In genomic region chr10:101040061-101040460, GRCh38 we compare ENCODE assay signal across 25 cellular contexts. TPM values are rescaled to one million over a fixed set of nuclear protein-coding genes. Genes with fewer than 3 reads are reported as not detected.
DNase-seq lines count a peak whose midpoint lies in the region; ATAC-seq and TF ChIP-seq lines count a peak whose summit lies in the region.
"Had no signal": no experiment of that assay in that cellular context is flagged by ENCODE, and none has a peak within 500 bp of the region (broad histone marks: within the 10 kb centered on the region; RNA-seq: fewer than 3 reads in every experiment).

No MANE protein-coding gene starts in this region.

- H3K4me1 ChIP-seq in osteoblast (ENCODE audit: insufficient read depth, low read length) (peaks cover 15% of the 10 kb centered on the region), foreskin keratinocyte (peaks cover 4% of the 10 kb centered on the region)

- H3K27me3 ChIP-seq in osteoblast (ENCODE audit: insufficient read depth, low read length) (no peaks in the 10 kb centered on the region), foreskin keratinocyte (no peaks in the 10 kb centered on the region)

- no peak overlapping the region for H3K4me3 Mint-ChIP-seq in T-helper 17 cell
- H3K4me3 Mint-ChIP-seq: GM23338 had no signal

- H3K27ac Mint-ChIP-seq in T-helper 17 cell: peak overlapping the region; percentile 67
- H3K27ac Mint-ChIP-seq: CD4-positive, CD25-positive, alpha-beta regulatory T cell; GM23338 had no signal

- H3K4me3 ChIP-seq in osteoblast (ENCODE audit: insufficient read depth, low read length): no peak overlapping the region
- H3K4me3 ChIP-seq: A549, GM23338, PC-9 had no signal

- ATAC-seq in T-helper 17 cell (no peak), foreskin keratinocyte (no peak), HG03571 (IDR thresholded peaks at IDR 0.05; ENCODE audit: unreplicated experiment) (no peak)
- ATAC-seq: A549, GM23338, HCT116 had no signal

- DNase-seq in Ammon's horn (ENCODE audit: low spot score) (peak; percentile 63), T-helper 17 cell (no peak), epidermal melanocyte (ENCODE audit: insufficient read length, low spot score) (peak; percentile 74), osteoblast (ENCODE audit: insufficient read length, low spot score, missing footprints) (peak; percentile 43), GM10266 (ENCODE audit: extremely low spot score) (no peak), foreskin keratinocyte (no peak)
- no peak for DNase-seq in activated naive CD4-positive, alpha-beta T cell treated with Interleukin-2 at 50 U/mL for 16 hours
- DNase-seq: Caco-2; CD4-positive, CD25-positive, alpha-beta regulatory T cell; DMS 273 treated with DMSO at 0.1 percent for 48 hours; DMS79 treated with DMSO at 0.1 percent for 48 hours; IMR-90; MV-4-11; NCI-H1105 treated with DMSO at 0.1 percent for 48 hours; NCI-H2029 treated with DMSO at 0.1 percent for 48 hours; NCI-H226; NCI-H510A treated with DMSO at 0.1 percent for 48 hours; NCI-H748 treated with DMSO at 0.1 percent for 48 hours; PC-9; SHP77 treated with DMSO at 0.1 percent for 48 hours had no signal

- H3K27ac ChIP-seq in osteoblast (ENCODE audit: low read depth, low read length): no peak overlapping the region
- no peak overlapping the region for H3K27ac ChIP-seq in foreskin keratinocyte
- H3K27ac ChIP-seq: A549, KMS-11, PC-9 had no signal

- H3K4me2 ChIP-seq in osteoblast (ENCODE audit: insufficient read depth, low read length): no peak overlapping the region
- H3K4me2 ChIP-seq: A549, GM23338, KMS-11, PC-9 had no signal

- no peaks in the 10 kb centered on the region for H3K27me3 Mint-ChIP-seq in T-helper 17 cell

- TF ChIP-seq CTCF in osteoblast (IDR thresholded peaks at IDR 0.05; ENCODE audit: extremely low read depth, low read depth, low read length) (no peak), GM10266 (IDR thresholded peaks at IDR 0.05; ENCODE audit: control insufficient read depth, insufficient read depth, low read depth, missing control alignments) (no peak), foreskin keratinocyte (conservative IDR thresholded peaks at IDR 0.05) (no peak)

- H4K20me1 ChIP-seq in osteoblast (ENCODE audit: insufficient read depth, low read length): peaks cover 37% of the 10 kb centered on the region

- peaks cover 21% of the 10 kb centered on the region for H3K79me2 ChIP-seq in osteoblast (ENCODE audit: insufficient read depth, low read length)

- peaks cover 23% of the 10 kb centered on the region for H3K4me1 Mint-ChIP-seq in T-helper 17 cell

- no peak overlapping the region for H2AFZ ChIP-seq in osteoblast (ENCODE audit: low read length)
- H2AFZ ChIP-seq: GM23338, PC-9 had no signal

- H3K9me3 ChIP-seq in T-helper 17 cell (ENCODE audit: control insufficient read depth, low read length, poor library complexity, severe bottlenecking) (no peaks in the 10 kb centered on the region), osteoblast (ENCODE audit: low read depth, low read length) (no peaks in the 10 kb centered on the region)
- H3K9me3 ChIP-seq: A549, Caco-2 had no signal

- peaks cover 55% of the 10 kb centered on the region for H3K36me3 ChIP-seq in osteoblast (ENCODE audit: insufficient read depth, low read length)

- H3K36me3 Mint-ChIP-seq in T-helper 17 cell (ENCODE audit: low read depth): peaks cover 5% of the 10 kb centered on the region

RNA-seq across cellular contexts. Expression of gene SFXN3, which starts 9.0 kb away (rescaled TPM):
- 10 to 100 TPM; 40.8 to 51.5 TPM for total RNA-seq in T-helper 17 cell
- 103 and 106 TPM in 2 replicates for total RNA-seq in osteoblast
- total RNA-seq in foreskin keratinocyte: 38.8 and 46.0 TPM in 2 replicates
- polyA plus RNA-seq in foreskin keratinocyte: 24.1 and 27.9 TPM in 2 replicates

RNA-seq across cellular contexts. Expression of gene PDZD7, which starts 9.1 kb away (rescaled TPM):
- total RNA-seq in T-helper 17 cell (1 to 10 TPM in 1 of 2 donors, under 1 TPM in 1; 0.65 to 1.1 TPM), osteoblast (0.72 and 1.2 TPM in 2 replicates), foreskin keratinocyte (0.85 TPM in 2 replicates)
- polyA plus RNA-seq in foreskin keratinocyte: 0.61 and 0.82 TPM in 2 replicates

RNA-seq across cellular contexts. Expression of gene KAZALD1, which starts 21.7 kb away (rescaled TPM):
- total RNA-seq in T-helper 17 cell: not detected
- 26.4 and 30.1 TPM in 2 replicates for total RNA-seq in osteoblast
- 0.27 and 0.32 TPM in 2 replicates for total RNA-seq in foreskin keratinocyte
- polyA plus RNA-seq in foreskin keratinocyte: 0.26 and 0.37 TPM in 2 replicates
- total RNA-seq: CD4-positive, CD25-positive, alpha-beta regulatory T cell had no signal

RNA-seq across cellular contexts. Expression of gene LZTS2, which starts 40.5 kb away (rescaled TPM):
- total RNA-seq in T-helper 17 cell: 10 to 100 TPM; 16.0 to 23.4 TPM
- 117 and 127 TPM in 2 replicates for total RNA-seq in osteoblast
- total RNA-seq in foreskin keratinocyte: 38.0 and 39.8 TPM in 2 replicates
- polyA plus RNA-seq in foreskin keratinocyte: 30.5 and 30.9 TPM in 2 replicates

RNA-seq across cellular contexts. Expression of gene TWNK, which starts 52.7 kb away (rescaled TPM):
- 1 to 10 TPM; 3.8 to 5.7 TPM for total RNA-seq in T-helper 17 cell
- 3.2 and 3.3 TPM in 2 replicates for total RNA-seq in osteoblast
- total RNA-seq in foreskin keratinocyte: 15.8 and 17.2 TPM in 2 replicates
- 11.6 and 13.8 TPM in 2 replicates for polyA plus RNA-seq in foreskin keratinocyte

Comparison
In these comparisons a context has a peak if more than half of its experiments do, and no peak if none do; other contexts are left out.
1. DNase-seq: peak in Ammon's horn (single experiment), epidermal melanocyte (single experiment) and osteoblast (single experiment); none in T-helper 17 cell (0 of 3), GM10266 (single experiment), activated naive CD4-positive, alpha-beta T cell treated with Interleukin-2 at 50 U/mL for 16 hours (single experiment) and foreskin keratinocyte (0 of 2).
2. RNA of gene KAZALD1, which starts 21.7 kb away (total RNA-seq): 26.4 to 30.1 TPM in osteoblast; 0.27 to 0.32 TPM in foreskin keratinocyte and not detected in T-helper 17 cell; every median in the first group is over 10 times any median in the second.